8 cellular contexts compared by ENCODE assay signal in genomic region chr15:77070180-77070499, GRCh38. TPM values are rescaled to one million over a fixed set of nuclear protein-coding genes. Genes with fewer than 3 reads are reported as not detected.
DNase-seq lines count a peak whose midpoint lies in the region; ATAC-seq, FAIRE-seq and TF ChIP-seq lines count a peak whose summit lies in the region.

No MANE protein-coding gene starts in this region.

- H4K91ac ChIP-seq in mesenchymal stem cell (ENCODE audit: low read length): no peak overlapping the region

- H2BK120ac ChIP-seq in mesenchymal stem cell (ENCODE audit: low read depth, low read length): no peak overlapping the region

- peak overlapping the region; percentile 60 to 95 (median 78) for H3K4me3 ChIP-seq in heart left ventricle
- peak overlapping the region; percentile 81 for H3K4me3 ChIP-seq in K562
- H3K4me3 ChIP-seq in mesenchymal stem cell (ENCODE audit: insufficient read depth in 1 of 2, low read depth in 1 of 2, low read length in 2 of 2): peak overlapping the region; percentile 87 to 92
- peak overlapping the region; percentile 66 to 95 for H3K4me3 ChIP-seq in uterus

- H3K27ac ChIP-seq in heart left ventricle (peak overlapping the region; percentile 26 to 96 (median 90)), K562 (ENCODE audit: extremely low read depth, low read depth, low read length) (peak overlapping the region; percentile 65), mesenchymal stem cell (ENCODE audit: low read length, poor library complexity, severe bottlenecking) (peak overlapping the region; percentile 58), uterus (peak overlapping the region; percentile 94 to 96)

- no peak overlapping the region for H2BK15ac ChIP-seq in mesenchymal stem cell (ENCODE audit: low read depth, poor library complexity, severe bottlenecking)

- peak overlapping the region; percentile 92 for H2AFZ ChIP-seq in K562 (ENCODE audit: low read depth, low read length)
- H2AFZ ChIP-seq in mesenchymal stem cell (ENCODE audit: low read depth, low read length): no peak overlapping the region

- TF ChIP-seq RAD21 in K562 (CRISPR knock-in tag; conservative IDR thresholded peaks at IDR 0.05 in 1 of 2, IDR thresholded peaks at IDR 0.05 in 1 of 2): no peak

- no peak for ATAC-seq in heart left ventricle
- ATAC-seq in K562: no peak
- ATAC-seq in GM21447 (IDR thresholded peaks at IDR 0.05; ENCODE audit: unreplicated experiment): no peak

- peak; percentile 59 for FAIRE-seq in K562 (lab: Jason Lieb, UNC)

- no peaks in the 10 kb centered on the region for H3K79me1 ChIP-seq in mesenchymal stem cell (replicated peaks; ENCODE audit: low read length, poor library complexity, severe bottlenecking)

- H3K4me2 ChIP-seq in K562 (ENCODE audit: insufficient read depth, low read length) (peak overlapping the region; percentile 84), mesenchymal stem cell (ENCODE audit: low read length, poor library complexity, severe bottlenecking) (peak overlapping the region; percentile 66)

- H2AK5ac ChIP-seq in mesenchymal stem cell (ENCODE audit: low read length, severe bottlenecking): no peak overlapping the region

- POLR2A ChIA-PET in K562 (lab: Yijun Ruan, JAX): interaction anchor here (0.6 kb wide), 1 partner anchor 12 kb away, joined by 4 read pairs; no protein-coding TSS in a partner anchor

- H2BK12ac ChIP-seq in mesenchymal stem cell (ENCODE audit: low read length in 2 of 2): no peak overlapping the region

- peaks cover 5% of the 10 kb centered on the region for H3K9me1 ChIP-seq in K562 (ENCODE audit: control insufficient read depth, insufficient read depth, low read length)

- BruUV-seq in K562 (replicated peaks; lab: Mats Ljungman, UMichigan): no TSS peak

- peak overlapping the region; percentile 74 to 97 for H3K9ac ChIP-seq in K562 (ENCODE audit: insufficient read depth in 1 of 2, low read depth in 2 of 2, low read length in 2 of 2)
- peak overlapping the region; percentile 93 for H3K9ac ChIP-seq in mesenchymal stem cell (ENCODE audit: low read length)

- 0 out of 2 replicates have a peak, but pooled peaks cover 9% of the 10 kb centered on the region for H4K20me1 ChIP-seq in K562 (replicated peaks; ENCODE audit: control insufficient read depth, insufficient read depth, low read length)

- H3K9me3 ChIP-seq in heart left ventricle: no peaks in the 10 kb centered on the region
- no peaks in the 10 kb centered on the region for H3K9me3 ChIP-seq in K562 (replicated peaks; ENCODE audit: control insufficient read depth, insufficient read depth, low read depth, low read length)
- H3K9me3 ChIP-seq in mesenchymal stem cell (ENCODE audit: control insufficient read depth, low read length): no peaks in the 10 kb centered on the region
- no peaks in the 10 kb centered on the region for H3K9me3 ChIP-seq in uterus

- H3K4me1 ChIP-seq in heart left ventricle (peaks cover 0 to 48% (median 29%) of the 10 kb centered on the region in 12 donors), K562 (replicated peaks in 1 of 2; ENCODE audit: control insufficient read depth in 2 of 2, insufficient read depth in 2 of 2, low read length in 2 of 2) (peaks cover 15 to 34% of the 10 kb centered on the region in 2 experiments), mesenchymal stem cell (ENCODE audit: control insufficient read depth, insufficient read depth, low read depth, low read length) (peaks cover 2% of the 10 kb centered on the region), uterus (no peaks in the 10 kb centered on the region)

- intact Hi-C loops in heart left ventricle (cut with DNase I): no loop called here
- intact Hi-C loops in cardiac septum (cut with DNase I): no loop called here
- intact Hi-C loops in K562 (cut with micrococcal nuclease): no loop called here
- intact Hi-C loops in uterus (cut with DNase I; ENCODE audit: low total_unique reads): no loop called here

- no peak for TF ChIP-seq POLR2A in heart left ventricle (IDR thresholded peaks at IDR 0.05)
- TF ChIP-seq POLR2A in K562 (conservative IDR thresholded peaks at IDR 0.05): no peak
- TF ChIP-seq POLR2A in uterus (IDR thresholded peaks at IDR 0.05): no peak

- CTCF ChIA-PET in K562 (lab: Yijun Ruan, JAX; ENCODE audit: low intra/inter-chr PET ratio): interaction anchor here (0.6 kb wide), 1 partner anchor 24 kb away, joined by 3 read pairs; no protein-coding TSS in a partner anchor

- in situ Hi-C loops in K562 (cut with MboI): no loop called here

- H3K23ac ChIP-seq in mesenchymal stem cell (ENCODE audit: low read length in 2 of 2): peak overlapping the region in 1 of 2 experiments; percentile 43

- DNase-seq in heart left ventricle (no peak), cardiac septum (ENCODE audit: low spot score) (no peak), K562 (ENCODE audit: extremely low read depth in 1 of 4, low spot score in 3 of 4) (no peak), mesenchymal stem cell (no peak), uterus (no peak), epidermal melanocyte (ENCODE audit: insufficient read length, low spot score) (no peak), GOT3 (lab: John Stamatoyannopoulos, UW) (no peak)

- 0 to 1% (median 0%) methylated on average over 10 to 18 of the region's 18 CpGs for WGBS in heart left ventricle, 4 donors
- 1% methylated on average over 18 of the region's 18 CpGs for WGBS in K562 (ENCODE audit: insufficient coverage, low coverage, missing lambda C conversion rate)
- under 1% methylated on average over 18 of the region's 18 CpGs for WGBS in mesenchymal stem cell

- H3K79me2 ChIP-seq in K562 (ENCODE audit: control insufficient read depth, insufficient read depth, low read length): peaks cover 40% of the 10 kb centered on the region

- no peak overlapping the region for H4K8ac ChIP-seq in mesenchymal stem cell (ENCODE audit: low read length)

- H3K36me3 ChIP-seq in heart left ventricle (no peaks in the 10 kb centered on the region), K562 (ENCODE audit: control insufficient read depth, insufficient read depth, low read length) (peaks cover 8% of the 10 kb centered on the region; the same call in 1 of the 3 replicates), mesenchymal stem cell (ENCODE audit: control insufficient read depth in 1 of 2, insufficient read depth in 2 of 2, low read depth in 1 of 2, low read length in 2 of 2) (peaks cover 0 to 6% of the 10 kb centered on the region in 2 experiments), uterus (no peaks in the 10 kb centered on the region)

- H3K18ac ChIP-seq in mesenchymal stem cell (ENCODE audit: low read depth in 1 of 2, low read length in 2 of 2): peak overlapping the region in 1 of 2 experiments; percentile 65

- peak overlapping the region in 1 of 2 experiments; percentile 86 for H3K4ac ChIP-seq in mesenchymal stem cell (ENCODE audit: low read depth in 1 of 2, low read length in 2 of 2)

- TF ChIP-seq CTCF in heart left ventricle (IDR thresholded peaks at IDR 0.05): no peak
- TF ChIP-seq CTCF in K562 (IDR thresholded peaks at IDR 0.05 in 2 of 3, conservative IDR thresholded peaks at IDR 0.05 in 1 of 3; ENCODE audit: insufficient read depth in 2 of 3, low read depth in 1 of 3, low read length in 3 of 3): no peak
- no peak for TF ChIP-seq CTCF in uterus (IDR thresholded peaks at IDR 0.05)

- no peak overlapping the region for H3K14ac ChIP-seq in mesenchymal stem cell (ENCODE audit: low read length in 2 of 2)

- H3K27me3 ChIP-seq in heart left ventricle: no peaks in the 10 kb centered on the region
- H3K27me3 ChIP-seq in K562 (ENCODE audit: control insufficient read depth in 2 of 2, insufficient read depth in 2 of 2, low read length in 2 of 2): peaks cover 7 to 19% of the 10 kb centered on the region in 2 experiments; a peak in 3 of 5 replicates
- peaks cover 0 to 4% of the 10 kb centered on the region in 2 experiments for H3K27me3 ChIP-seq in mesenchymal stem cell (ENCODE audit: control insufficient read depth in 1 of 2, insufficient read depth in 1 of 2, low read length in 2 of 2)
- H3K27me3 ChIP-seq in uterus: no peaks in the 10 kb centered on the region

- no peak for TF ChIP-seq EP300 in K562 (IDR thresholded peaks at IDR 0.05; ENCODE audit: low read length)

- no peak overlapping the region for H2BK5ac ChIP-seq in mesenchymal stem cell (ENCODE audit: low read depth, low read length, poor library complexity, severe bottlenecking)

TF ChIP-seq in K562, 482 proteins besides CTCF, POLR2A, EP300 and RAD21 (continues in another document):
- TF ChIP-seq MLLT1 (IDR thresholded peaks at IDR 0.05): no peak

RNA-seq across cellular contexts. Expression of gene TSPAN3, which starts 0.8 kb away (rescaled TPM):
- total RNA-seq in heart left ventricle: 100 to 1,000 TPM in 8 of 9 donors, 10 to 100 TPM in 1; 90.4 to 218 (median 133) TPM
- 100 to 1,000 TPM in 1 of 2 donors, 10 to 100 TPM in 1; 58.1 to 247 TPM for polyA plus RNA-seq in heart left ventricle
- 101 TPM for total RNA-seq in cardiac septum
- total RNA-seq in K562 (2011; cell fraction: chromatin; rRNA removed; ENCODE audit: low replicate concordance): 90.2 and 103 TPM in 2 replicates
- 110 and 114 TPM in 2 replicates for total RNA-seq in K562 (2011; cell fraction: nucleolus; rRNA removed)
- total RNA-seq in K562 (2011; cell fraction: nucleoplasm; rRNA removed): 163 and 180 TPM in 2 replicates
- 48.5 and 51.8 TPM in 2 replicates for total RNA-seq in K562 (2014; rRNA removed)
- total RNA-seq in K562 (2014; rRNA removed; fragmentation: Illumina TruSeq; extraction: Trizol): 71.1 and 79.7 TPM in 2 replicates
- 69.0 and 71.4 TPM in 2 replicates for total RNA-seq in K562 (2015; rRNA removed; fragmentation: Illumina TruSeq; extraction: Trizol)
- 57.8 and 67.0 TPM in 2 replicates for total RNA-seq in K562 (2021)
- 116 and 144 TPM in 2 replicates for polyA plus RNA-seq in K562 (2011; rRNA removed)
- polyA plus RNA-seq in K562 (2011; cell fraction: cytosol; rRNA removed): 118 and 156 TPM in 2 replicates
- polyA plus RNA-seq in K562 (2011; cell fraction: nucleus; rRNA removed): 51.9 and 77.1 TPM in 2 replicates
- 61.0 and 74.1 TPM in 2 replicates for polyA plus RNA-seq in K562 (2012)
- 60.7 and 72.8 TPM in 2 replicates for polyA plus RNA-seq in K562 (2014; fragmentation: Illumina TruSeq; extraction: Trizol)
- polyA plus RNA-seq in K562 (2014; fragmentation: Nextera tagmentation; extraction: Ambion mirVana): 10 to 100 TPM; 14.3 to 21.2 TPM
- 66.8 and 82.4 TPM in 2 replicates for polyA plus RNA-seq in K562 (2014; rRNA removed)
- 132 and 154 TPM in 2 replicates for polyA minus RNA-seq in K562 (2011; rRNA and poly(A)+ RNA removed)
- 51.4 and 59.6 TPM in 2 replicates for polyA minus RNA-seq in K562 (2011; cell fraction: cytosol; rRNA and poly(A)+ RNA removed)
- polyA minus RNA-seq in K562 (2011; cell fraction: nucleus; rRNA and poly(A)+ RNA removed): 12.3 and 25.8 TPM in 2 replicates
- polyA plus RNA-seq in mesenchymal stem cell (2013, experiment 1 of 2): 226 TPM
- polyA plus RNA-seq in mesenchymal stem cell (2013, experiment 2 of 2): 236 TPM
- total RNA-seq in uterus: 100 to 1,000 TPM in 2 of 4 donors, 10 to 100 TPM in 2; 62.0 to 446 (median 114) TPM
